In genomic region chr20:3068986-3069900, GRCh38 we compare ENCODE assay signal across 9 cellular contexts. TPM values are rescaled to one million over a fixed set of nuclear protein-coding genes. Genes with fewer than 3 reads are reported as not detected.
DNase-seq lines count a peak whose midpoint lies in the region; ATAC-seq and TF ChIP-seq lines count a peak whose summit lies in the region.
"Had no signal": no experiment of that assay in that cellular context is flagged by ENCODE, and none has a peak within 500 bp of the region (broad histone marks: within the 10 kb centered on the region; RNA-seq: fewer than 3 reads in every experiment).

No MANE protein-coding gene starts in this region.

- in situ Hi-C loops in GM13977 (cut with MboI; ENCODE audit: low pct_unique_long_range_greater_than_20kb, low sequenced_read_pairs, unreplicated experiment) (no loop called here), Panc1 (cut with HindIII; ENCODE audit: low pct_unique_long_range_greater_than_20kb, low sequenced_read_pairs) (no loop called here)

- no peaks in the 10 kb centered on the region for H3K9me3 ChIP-seq in CD4-positive, alpha-beta T cell (ENCODE audit: control insufficient read depth, low read length)
- no peaks in the 10 kb centered on the region for H3K9me3 ChIP-seq in Panc1 (ENCODE audit: control insufficient read depth, insufficient read depth, low read depth, low read length)

- no peaks in the 10 kb centered on the region for H3K27me3 ChIP-seq in CD4-positive, alpha-beta T cell (ENCODE audit: control insufficient read depth, insufficient read depth, low read length)
- H3K27me3 ChIP-seq in Panc1 (ENCODE audit: control insufficient read depth, insufficient read depth, low read length), result no peaks in the 10 kb centered on the region

- no peaks in the 10 kb centered on the region for H3K9me3 Mint-ChIP-seq in CD4-positive, alpha-beta T cell

- H3K36me3 Mint-ChIP-seq in CD4-positive, alpha-beta T cell (ENCODE audit: low read depth), result peaks cover 6% of the 10 kb centered on the region

- TF ChIP-seq CTCF in CD4-positive, alpha-beta T cell (IDR thresholded peaks at IDR 0.05), result peak; percentile 28
- TF ChIP-seq CTCF in GM13977 (IDR thresholded peaks at IDR 0.05; ENCODE audit: extremely low read depth, insufficient read depth, missing control alignments) (peak; percentile 40), Panc1 (IDR thresholded peaks at IDR 0.05) (no peak; the same call in 1 of the 2 replicates)

- POLR2A ChIA-PET in CD4-positive, alpha-beta T cell (lab: Charles Lee), result interaction anchor here (0.6 to 1.2 kb wide), 5 partner anchors 23 to 107 kb away, joined by 3 to 4 read pairs (median 3); no protein-coding TSS in a partner anchor
- POLR2A ChIA-PET in Panc1 (lab: Charles Lee), result interaction anchor here (0.6 kb wide), 1 partner anchor 101 kb away, joined by 8 read pairs; no protein-coding TSS in a partner anchor

- CTCF ChIA-PET in CD4-positive, alpha-beta T cell (lab: Charles Lee), result interaction anchor here (0.6 to 2.9 kb wide), 7 partner anchors 8 to 151 kb away, joined by 3 to 9 read pairs (median 4); no protein-coding TSS in a partner anchor
- CTCF ChIA-PET in Panc1 (lab: Charles Lee), result no interaction called here

- H3K36me3 ChIP-seq in Panc1 (ENCODE audit: control insufficient read depth, insufficient read depth, low read length), result no peaks in the 10 kb centered on the region

- intact Hi-C loops in CD4-positive, alpha-beta T cell (cut with DNase I, micrococcal nuclease), result loop anchor here in 1 of 2 experiments (1.0 to 5.0 kb wide), 3 partner anchors 24 to 248 kb away; no protein-coding TSS in a partner anchor
- intact Hi-C loops in Panc1 (cut with micrococcal nuclease; ENCODE audit: unreplicated experiment), result no loop called here

- no peak overlapping the region for H3K27ac ChIP-seq in CD4-positive, alpha-beta T cell (ENCODE audit: low read depth, low read length)
- H3K27ac ChIP-seq in Panc1 (ENCODE audit: low read length), result no peak overlapping the region

- peak; percentile 59 for ATAC-seq in CD4-positive, alpha-beta T cell (ENCODE audit: poor library complexity)
- ATAC-seq in Panc1, result peak; percentile 83
- no peak for ATAC-seq in HG03520 (IDR thresholded peaks at IDR 0.05; ENCODE audit: unreplicated experiment)
- no peak for ATAC-seq in HG03442 (IDR thresholded peaks at IDR 0.05; ENCODE audit: unreplicated experiment)

- no peaks in the 10 kb centered on the region for H3K27me3 Mint-ChIP-seq in CD4-positive, alpha-beta T cell

- peaks cover 36% of the 10 kb centered on the region for H3K4me1 Mint-ChIP-seq in CD4-positive, alpha-beta T cell (ENCODE audit: low read depth)

- peak in 7 of 10 experiments; percentile 35 to 57 (median 55) for DNase-seq in CD4-positive, alpha-beta T cell
- DNase-seq in GM13977 (ENCODE audit: low spot score) (peak; percentile 6), Panc1 (ENCODE audit: low read depth, low spot score) (no peak), fibroblast of peridontal ligament (ENCODE audit: extremely low read depth) (peak; percentile 10), DMS79 treated with DMSO at 0.1 percent for 48 hours (lab: John Stamatoyannopoulos, UW) (no peak), dermis blood vessel endothelial cell (no peak)

- no peak overlapping the region for H3K4me3 ChIP-seq in Panc1 (ENCODE audit: low read depth in 2 of 2, low read length in 2 of 2)

- 0 out of 2 replicates have a peak, but pooled peaks cover 3% of the 10 kb centered on the region for H3K4me1 ChIP-seq in Panc1 (ENCODE audit: control insufficient read depth, insufficient read depth, low read length)

- BruUV-seq in Panc1 (replicated peaks; lab: Mats Ljungman, UMichigan), result no TSS peak

- peak overlapping the region; percentile 45 for H3K4me3 Mint-ChIP-seq in CD4-positive, alpha-beta T cell

- no peak overlapping the region for H3K27ac Mint-ChIP-seq in CD4-positive, alpha-beta T cell

RNA-seq across cellular contexts. Expression of gene OXT, which starts 2.2 kb away (rescaled TPM):
- 1 to 10 TPM; 1.1 to 1.6 TPM for total RNA-seq in CD4-positive, alpha-beta T cell
- not detected for total RNA-seq in Panc1 (2021; ENCODE audit: unreplicated experiment)
- polyA plus RNA-seq in Panc1 (2012; ENCODE audit: insufficient read length), result 0.45 TPM
- not detected in 2 replicates for total RNA-seq in dermis blood vessel endothelial cell
- total RNA-seq: mononuclear cell had no signal

RNA-seq across cellular contexts. Expression of gene AVP, which starts 15.3 kb away (rescaled TPM):
- total RNA-seq in CD4-positive, alpha-beta T cell, result under 1 TPM; 0.47 to 0.56 TPM
- total RNA-seq in Panc1 (2021; ENCODE audit: unreplicated experiment) (not detected), dermis blood vessel endothelial cell (not detected in 2 replicates)
- polyA plus RNA-seq in Panc1 (2012; ENCODE audit: insufficient read length), result not detected
- total RNA-seq: mononuclear cell had no signal

RNA-seq across cellular contexts. Expression of gene MRPS26, which starts 23.4 kb away (rescaled TPM):
- total RNA-seq in CD4-positive, alpha-beta T cell, result 10 to 100 TPM; 19.3 to 22.7 TPM
- total RNA-seq in Panc1 (2021; ENCODE audit: unreplicated experiment) (52.7 TPM), dermis blood vessel endothelial cell (34.5 and 37.6 TPM in 2 replicates)
- 90.5 TPM for polyA plus RNA-seq in Panc1 (2012; ENCODE audit: insufficient read length)

RNA-seq across cellular contexts. Expression of gene GNRH2, which starts 25.8 kb away (rescaled TPM):
- total RNA-seq in CD4-positive, alpha-beta T cell, result not detected
- 0.49 TPM for total RNA-seq in Panc1 (2021; ENCODE audit: unreplicated experiment)
- polyA plus RNA-seq in Panc1 (2012; ENCODE audit: insufficient read length), result 0.29 TPM
- not detected in 2 replicates for total RNA-seq in dermis blood vessel endothelial cell

Comparison
In these comparisons a context has a peak if more than half of its experiments do, and no peak if none do; other contexts are left out.
1. ATAC-seq: peak in CD4-positive, alpha-beta T cell (single experiment) and Panc1 (single experiment); none in HG03520 (single experiment) and HG03442 (single experiment).
2. DNase-seq: peak in CD4-positive, alpha-beta T cell (7 of 10), GM13977 (single experiment) and fibroblast of peridontal ligament (single experiment); none in Panc1 (single experiment), DMS79 treated with DMSO at 0.1 percent for 48 hours (single experiment) and dermis blood vessel endothelial cell (single experiment).